Comparison of ENCODE assay signal across 8 cellular contexts in genomic region chr15:58066042-58066867, GRCh38. TPM values are rescaled to one million over a fixed set of nuclear protein-coding genes. Genes with fewer than 3 reads are reported as not detected.
A peak's percentile ranks its signal among the peaks of the same experiment; 100 is the strongest.
DNase-seq lines count a peak whose midpoint lies in the region; ATAC-seq and TF ChIP-seq lines count a peak whose summit lies in the region.

No MANE protein-coding gene starts in this region.

- H3K9me3 ChIP-seq in SJSA1 (replicated peaks): no peaks in the 10 kb centered on the region; the same call in 1 of the 2 replicates
- H3K9me3 ChIP-seq in iPS DF 6.9 (ENCODE audit: control insufficient read depth, insufficient read depth, low read length): no peaks in the 10 kb centered on the region

- no peak for DNase-seq in AG09309 (ENCODE audit: low read depth)
- peak; percentile 27 to 52 for DNase-seq in SJSA1 (ENCODE audit: low read depth in 1 of 2, low spot score in 2 of 2)
- peak; percentile 38 for DNase-seq in astrocyte of the spinal cord (ENCODE audit: low read depth, low spot score)
- DNase-seq in iPS DF 6.9 (ENCODE audit: low read depth, low spot score): no peak
- DNase-seq in retina: peak; percentile 86

- in situ Hi-C loops in astrocyte of the spinal cord (cut with HindIII; ENCODE audit: low sequenced_read_pairs): no loop called here

- H3K36me3 ChIP-seq in SJSA1: no peaks in the 10 kb centered on the region
- no peaks in the 10 kb centered on the region for H3K36me3 ChIP-seq in iPS DF 6.9 (ENCODE audit: control insufficient read depth, insufficient read depth, low read length)

- H3K27me3 ChIP-seq in SJSA1 (replicated peaks): peaks cover 37% of the 10 kb centered on the region
- H3K27me3 ChIP-seq in iPS DF 6.9 (ENCODE audit: control insufficient read depth, insufficient read depth, low read length): peaks cover 41% of the 10 kb centered on the region

- peaks cover 6% of the 10 kb centered on the region for H3K4me1 ChIP-seq in SJSA1 (replicated peaks)
- no peaks in the 10 kb centered on the region for H3K4me1 ChIP-seq in iPS DF 6.9 (ENCODE audit: control insufficient read depth, insufficient read depth, low read length)

- WGBS in iPS DF 6.9 (ENCODE audit: insufficient coverage, insufficient read length): no CpG with 5 or more reads among the region's 59 CpGs

- TF ChIP-seq CTCF in AG09309 (IDR thresholded peaks at IDR 0.05; ENCODE audit: control insufficient read depth, insufficient read depth, low read depth, low read length, missing control alignments) (peak; percentile 69), astrocyte of the spinal cord (IDR thresholded peaks at IDR 0.05; ENCODE audit: low read depth, low read length) (peak; percentile 83)

- H3K4me3 ChIP-seq in AG09309 (ENCODE audit: control insufficient read depth, low read depth, low read length) (peak overlapping the region; percentile 24), SJSA1 (peak overlapping the region; percentile 23), astrocyte of the spinal cord (ENCODE audit: low read depth, low read length) (peak overlapping the region; percentile 31), iPS DF 6.9 (ENCODE audit: low read length) (peak overlapping the region; percentile 62; the same call in 1 of the 2 replicates)

- H3K27ac ChIP-seq in SJSA1: no peak overlapping the region
- no peak overlapping the region for H3K27ac ChIP-seq in iPS DF 6.9 (ENCODE audit: low read length)

- ATAC-seq in GM21723 (IDR thresholded peaks at IDR 0.05; ENCODE audit: unreplicated experiment): peak; percentile 71
- no peak for ATAC-seq in HG02759 (IDR thresholded peaks at IDR 0.05; ENCODE audit: unreplicated experiment)
- no peak for ATAC-seq in HG03175 (IDR thresholded peaks at IDR 0.05; ENCODE audit: unreplicated experiment)

RNA-seq across cellular contexts. Expression of gene ALDH1A2, which starts 0.7 kb away (rescaled TPM):
- total RNA-seq in SJSA1 (2014; rRNA removed; shearing (Covaris generic)): not detected in 2 replicates

Comparison
In these comparisons a context has a peak if more than half of its experiments do, and no peak if none do; other contexts are left out.
1. DNase-seq: peak in SJSA1 (2 of 2), astrocyte of the spinal cord (single experiment) and retina (single experiment); none in AG09309 (single experiment) and iPS DF 6.9 (single experiment).
2. Peak in every context shown above with its lines, with median percentiles within 50 percentile points of each other: H3K4me3 ChIP-seq.